In genomic region chr4:181264908-181265307, GRCh38 we compare ENCODE assay signal across 24 cellular contexts.
DNase-seq lines count a peak whose midpoint lies in the region; ATAC-seq lines count a peak whose summit lies in the region.
"Had no signal": no experiment of that assay in that cellular context is flagged by ENCODE, and none has a peak within 500 bp of the region (broad histone marks: within the 10 kb centered on the region; RNA-seq: fewer than 3 reads in every experiment).

No MANE protein-coding gene starts in this region.

- no peak for ATAC-seq in GM18870 (IDR thresholded peaks at IDR 0.05; ENCODE audit: unreplicated experiment)
- ATAC-seq: activated T-cell treated with anti-CD3 and anti-CD28 coated beads, Interleukin-2, amount 50 U/mL, for 4 hours; esophagus mucosa; foreskin keratinocyte; SK-N-SH treated with all-trans-retinoic acid at 6 μM for 48 hours had no signal

- no peaks in the 10 kb centered on the region for H3K36me3 ChIP-seq in iPS-20b (ENCODE audit: insufficient read depth, low read depth, low read length)
- H3K36me3 ChIP-seq in HAP-1 (replicated peaks) = no peaks in the 10 kb centered on the region
- H3K36me3 ChIP-seq: prostate gland had no signal

- H3K4me1 ChIP-seq in iPS-20b (ENCODE audit: insufficient read depth, low read length) (peaks cover 11% of the 10 kb centered on the region; the same call in 1 of the 2 replicates), HAP-1 (peaks cover 10% of the 10 kb centered on the region)
- H3K4me1 ChIP-seq: foreskin keratinocyte, prostate gland had no signal

- H3K9ac ChIP-seq in iPS-20b (ENCODE audit: low read depth, low read length) = no peak overlapping the region

- no peak overlapping the region for H3K27ac ChIP-seq in iPS-20b (ENCODE audit: low read length)
- H3K27ac ChIP-seq: foreskin keratinocyte, prostate gland had no signal

- no peaks in the 10 kb centered on the region for H3K27me3 ChIP-seq in iPS-20b (ENCODE audit: insufficient read depth, low read length)
- no peaks in the 10 kb centered on the region; the same call in 1 of the 2 replicates for H3K27me3 ChIP-seq in HAP-1 (ENCODE audit: low read depth)
- H3K27me3 ChIP-seq: foreskin keratinocyte had no signal

- in situ Hi-C loops in HAP-1 (cut with MboI; ENCODE audit: low sequenced_read_pairs) (no loop called here), KBM-7 (cut with MboI; ENCODE audit: low pct_unique_long_range_greater_than_20kb, low sequenced_read_pairs) (no loop called here)

- H3K4me3 ChIP-seq in iPS-20b (ENCODE audit: low read length) (peak overlapping the region; percentile 29; the same call in 1 of the 2 replicates), HAP-1 (no peak overlapping the region)
- H3K4me3 ChIP-seq: prostate gland had no signal

- H3K9me3 ChIP-seq in iPS-20b (ENCODE audit: insufficient read depth, low read depth, low read length) = no peaks in the 10 kb centered on the region
- H3K9me3 ChIP-seq in HAP-1 = no peaks in the 10 kb centered on the region
- H3K9me3 ChIP-seq: prostate gland had no signal

- peak; percentile 26 for DNase-seq in DMS79 (lab: John Stamatoyannopoulos, UW)
- DNase-seq in M059J (ENCODE audit: low read depth) = peak; percentile 1
- peak; percentile 71 for DNase-seq in NCI-H774 (lab: John Stamatoyannopoulos, UW)
- DNase-seq in HAP-1 (ENCODE audit: low spot score in 2 of 2) = no peak
- DNase-seq in glomerular visceral epithelial cell (ENCODE audit: extremely low spot score) = no peak
- no peak for DNase-seq in KBM-7
- DNase-seq: activated CD4-positive, alpha-beta T cell treated with anti-CD3 and anti-CD28 coated beads for 48 hours; activated naive CD4-positive, alpha-beta T cell; activated T-cell treated with anti-CD3 and anti-CD28 coated beads, Interleukin-2, amount 50 U/mL, for 4 hours; effector memory CD4-positive, alpha-beta T cell; foreskin keratinocyte; GF-D8; IMR-90; NCI-H1105; NCI-H2171; NCI-H510A treated with DMSO at 0.1 percent for 48 hours; RPMI8226; T-helper 2 cell; trophoblast cell had no signal

Comparison
In these comparisons a context has a peak if more than half of its experiments do, and no peak if none do; other contexts are left out.
1. DNase-seq: peak in DMS79 (single experiment), M059J (single experiment) and NCI-H774 (single experiment); none in HAP-1 (0 of 2), glomerular visceral epithelial cell (single experiment) and KBM-7 (single experiment).